Comparison of ENCODE assay signal across 26 cellular contexts in genomic region chr7:98396768-98397167, GRCh38. TPM values are rescaled to one million over a fixed set of nuclear protein-coding genes. Genes with fewer than 3 reads are reported as not detected.
DNase-seq lines count a peak whose midpoint lies in the region; ATAC-seq, FAIRE-seq and TF ChIP-seq lines count a peak whose summit lies in the region.
"Had no signal": no experiment of that assay in that cellular context is flagged by ENCODE, and none has a peak within 500 bp of the region (broad histone marks: within the 10 kb centered on the region; RNA-seq: fewer than 3 reads in every experiment).

No MANE protein-coding gene starts in this region.

- H3K4me2 ChIP-seq in astrocyte (ENCODE audit: low read length), result no peak overlapping the region
- H3K4me2 ChIP-seq: BLaER1 had no signal

- no peak for ATAC-seq in activated naive CD4-positive, alpha-beta T cell treated with anti-CD3 and anti-CD28 coated beads, Interleukin-2, amount 50 U/mL, for 72 hours
- ATAC-seq: Right ventricle myocardium inferior had no signal

- H3K9me3 Mint-ChIP-seq in astrocyte (ENCODE audit: unreplicated experiment), result no peaks in the 10 kb centered on the region
- H3K9me3 Mint-ChIP-seq in activated naive CD4-positive, alpha-beta T cell treated with anti-CD3 and anti-CD28 coated beads, Interleukin-2, amount 50 U/mL, for 72 hours, result no peaks in the 10 kb centered on the region
- H3K9me3 Mint-ChIP-seq: CD4-positive, alpha-beta T cell had no signal

- no peaks in the 10 kb centered on the region for H3K27me3 ChIP-seq in astrocyte (ENCODE audit: insufficient read depth, low read length)
- H3K27me3 ChIP-seq: BLaER1, SJSA1 had no signal

- H3K9ac ChIP-seq in astrocyte (ENCODE audit: low read length), result no peak overlapping the region
- H3K9ac ChIP-seq: BLaER1 had no signal

- peaks cover 3% of the 10 kb centered on the region for H4K20me1 ChIP-seq in astrocyte (ENCODE audit: insufficient read depth, low read length)
- H4K20me1 ChIP-seq: BLaER1 had no signal

- peak; percentile 34 for DNase-seq in NCI-H510A treated with DMSO at 0.1 percent for 48 hours (lab: John Stamatoyannopoulos, UW)
- no peak for DNase-seq in NCI-H510A (lab: John Stamatoyannopoulos, UW)
- DNase-seq in NCI-H345 treated with DMSO at 0.1 percent for 48 hours (lab: John Stamatoyannopoulos, UW; ENCODE audit: unreplicated experiment), result peak; percentile 49
- no peak for DNase-seq in astrocyte (ENCODE audit: low read depth)
- DNase-seq in T-helper 2 cell, result no peak
- no peak for DNase-seq in hypothalamus (lab: John Stamatoyannopoulos, UW)
- DNase-seq in activated naive CD4-positive, alpha-beta T cell treated with anti-CD3 and anti-CD28 coated beads, Interleukin-2, amount 50 U/mL, for 72 hours (ENCODE audit: low spot score in 2 of 2), result no peak
- DNase-seq in stimulated activated CD4-positive, alpha-beta T cell treated with anti-CD3 and anti-CD28 coated beads, Interleukin-4, amount 100 ng/mL, for 4 hours, result no peak
- DNase-seq: ACHN; CD4-positive, alpha-beta T cell; COR-L47; GDM1; H9; HFFc6; NCI-H1092 treated with DMSO at 0.1 percent for 48 hours; NCI-H1436 treated with DMSO at 0.1 percent for 48 hours; NCI-H2171; NCI-H446 treated with DMSO at 0.1 percent for 48 hours; NCI-H82; OCI-M1; T-helper 1 cell had no signal

- H3K4me3 ChIP-seq in astrocyte (ENCODE audit: insufficient read depth, low read depth, low read length), result no peak overlapping the region
- H3K4me3 ChIP-seq: BLaER1, SJSA1 had no signal

- FAIRE-seq in astrocyte (lab: Jason Lieb, UNC), result no peak
- FAIRE-seq: GM19239 had no signal

- H3K4me1 Mint-ChIP-seq in astrocyte (ENCODE audit: low read depth, unreplicated experiment), result peaks cover 14% of the 10 kb centered on the region

- H3K36me3 ChIP-seq in astrocyte (ENCODE audit: insufficient read depth, low read length), result no peaks in the 10 kb centered on the region
- H3K36me3 ChIP-seq: BLaER1 had no signal

- H3K27ac ChIP-seq in astrocyte (ENCODE audit: low read depth, low read length), result no peak overlapping the region
- H3K27ac ChIP-seq: 22Rv1, BLaER1, SJSA1 had no signal

- H3K4me3 Mint-ChIP-seq in astrocyte (ENCODE audit: unreplicated experiment), result peak overlapping the region; percentile 9
- H3K4me3 Mint-ChIP-seq: CD4-positive, alpha-beta T cell; HFFc6 had no signal

- H3K79me2 ChIP-seq in astrocyte (ENCODE audit: insufficient read depth, low read length), result peaks cover 8% of the 10 kb centered on the region

- H3K27me3 Mint-ChIP-seq in astrocyte (ENCODE audit: low read depth, unreplicated experiment), result no peaks in the 10 kb centered on the region

- no peaks in the 10 kb centered on the region for H3K9me3 ChIP-seq in astrocyte (ENCODE audit: insufficient read depth, low read depth, low read length)
- H3K9me3 ChIP-seq: BLaER1, SJSA1 had no signal

- H3K27ac Mint-ChIP-seq in astrocyte (ENCODE audit: unreplicated experiment), result no peak overlapping the region
- no peak overlapping the region for H3K27ac Mint-ChIP-seq in activated naive CD4-positive, alpha-beta T cell treated with anti-CD3 and anti-CD28 coated beads, Interleukin-2, amount 50 U/mL, for 72 hours
- H3K27ac Mint-ChIP-seq: CD4-positive, alpha-beta T cell; H9 had no signal

- no peak overlapping the region for H2AFZ ChIP-seq in astrocyte (ENCODE audit: low read depth, low read length)

- peaks cover 11% of the 10 kb centered on the region for H3K4me1 ChIP-seq in astrocyte (ENCODE audit: insufficient read depth, low read length)

- no peak for TF ChIP-seq CTCF in astrocyte (IDR thresholded peaks at IDR 0.05; ENCODE audit: insufficient read depth, low read depth, low read length)

- H3K36me3 Mint-ChIP-seq in astrocyte (ENCODE audit: low read depth, unreplicated experiment), result no peaks in the 10 kb centered on the region
- H3K36me3 Mint-ChIP-seq in activated naive CD4-positive, alpha-beta T cell treated with anti-CD3 and anti-CD28 coated beads, Interleukin-2, amount 50 U/mL, for 72 hours, result no peaks in the 10 kb centered on the region

RNA-seq across cellular contexts. Expression of gene BAIAP2L1, which starts 4.1 kb away (rescaled TPM):
- 20.4 and 21.6 TPM in 2 replicates for total RNA-seq in astrocyte
- 1 to 10 TPM; 4.2 to 5.1 TPM for total RNA-seq in activated naive CD4-positive, alpha-beta T cell treated with anti-CD3 and anti-CD28 coated beads, Interleukin-2, amount 50 U/mL, for 72 hours

Comparison
In these comparisons a context has a peak if more than half of its experiments do, and no peak if none do; other contexts are left out.
1. DNase-seq: peak in NCI-H510A treated with DMSO at 0.1 percent for 48 hours (single experiment) and NCI-H345 treated with DMSO at 0.1 percent for 48 hours (single experiment); none in NCI-H510A (single experiment), astrocyte (single experiment), T-helper 2 cell (0 of 5), hypothalamus (0 of 51), activated naive CD4-positive, alpha-beta T cell treated with anti-CD3 and anti-CD28 coated beads, Interleukin-2, amount 50 U/mL, for 72 hours (0 of 2) and stimulated activated CD4-positive, alpha-beta T cell treated with anti-CD3 and anti-CD28 coated beads, Interleukin-4, amount 100 ng/mL, for 4 hours (0 of 2).